In genomic region chr19:40103600-40103999, GRCh38 we compare ENCODE assay signal across 22 cellular contexts. TPM values are rescaled to one million over a fixed set of nuclear protein-coding genes. Genes with fewer than 3 reads are reported as not detected.
DNase-seq lines count a peak whose midpoint lies in the region; ATAC-seq, FAIRE-seq and TF ChIP-seq lines count a peak whose summit lies in the region.
"Had no signal": no experiment of that assay in that cellular context is flagged by ENCODE, and none has a peak within 500 bp of the region (broad histone marks: within the 10 kb centered on the region; RNA-seq: fewer than 3 reads in every experiment).

No MANE protein-coding gene starts in this region.

- CTCF ChIA-PET in Panc1 (lab: Charles Lee): interaction anchor here (0.6 to 1.2 kb wide), 5 partner anchors 51 to 261 kb away, joined by 3 to 5 read pairs (median 5); no protein-coding TSS in a partner anchor

- H3K27me3 ChIP-seq in Panc1 (ENCODE audit: control insufficient read depth, insufficient read depth, low read length): peaks cover 16% of the 10 kb centered on the region
- H3K27me3 ChIP-seq: BLaER1 treated with 17β-estradiol and CSF1 and Interleukin-3, amounts not matched to agents 10 nM and 100 nM had no signal

- H3K9me3 ChIP-seq in Panc1 (ENCODE audit: control insufficient read depth, insufficient read depth, low read depth, low read length): peaks cover 3% of the 10 kb centered on the region; the same call in 1 of the 2 replicates

- TF ChIP-seq POLR2A in H54 (IDR thresholded peaks at IDR 0.05; ENCODE audit: low read depth, low read length): no peak

- intact Hi-C loops in Panc1 (cut with micrococcal nuclease; ENCODE audit: unreplicated experiment): no loop called here

- H3K4me3 ChIP-seq in Panc1 (ENCODE audit: low read depth in 2 of 2, low read length in 2 of 2): no peak overlapping the region
- H3K4me3 ChIP-seq: BLaER1 treated with 17β-estradiol and CSF1 and Interleukin-3, amounts not matched to agents 10 nM and 100 nM; GM12878 had no signal

- peak; percentile 36 for FAIRE-seq in H54 (lab: Jason Lieb, UNC)
- FAIRE-seq: A204.1, D721Med, GM12878, GM12892, GM18507 had no signal

- no TSS peak for BruUV-seq in Panc1 (replicated peaks; lab: Mats Ljungman, UMichigan)

- H3K27ac ChIP-seq in Panc1 (ENCODE audit: low read length): no peak overlapping the region
- H3K27ac ChIP-seq: BLaER1 treated with 17β-estradiol and CSF1 and Interleukin-3, amounts not matched to agents 10 nM and 100 nM; C4-2B had no signal

- TF ChIP-seq CTCF in Panc1 (IDR thresholded peaks at IDR 0.05): no peak

- in situ Hi-C loops in Panc1 (cut with HindIII; ENCODE audit: low pct_unique_long_range_greater_than_20kb, low sequenced_read_pairs): no loop called here

- DNase-seq in H54 (ENCODE audit: insufficient read length, low spot score): no peak
- no peak for DNase-seq in Panc1 (ENCODE audit: low read depth, low spot score)
- no peak for DNase-seq in NOMO-1 treated with dmso at 0.1 percent for 144 hours (lab: John Stamatoyannopoulos, UW; ENCODE audit: unreplicated experiment)
- DNase-seq in DMS79 treated with DMSO at 0.1 percent for 48 hours (lab: John Stamatoyannopoulos, UW): no peak
- DNase-seq: 8988T; AML-193; Caco-2; Calu3; CD4-positive, alpha-beta T cell; CD8-positive, alpha-beta T cell; DMS53; DND-41; EL; GDM1 had no signal

- ATAC-seq in Panc1 (peak; percentile 36; the same call in 1 of the 2 replicates), HG03039 (IDR thresholded peaks at IDR 0.05; ENCODE audit: unreplicated experiment) (no peak)
- ATAC-seq: CD8-positive, alpha-beta T cell; GM12878 had no signal

- POLR2A ChIA-PET in Panc1 (lab: Charles Lee): interaction anchor here (0.6 to 0.9 kb wide), 3 partner anchors 9 to 668 kb away, joined by 3 to 4 read pairs (median 4); partner anchors contain the start of gene RPS16

- H3K4me1 ChIP-seq in Panc1 (ENCODE audit: control insufficient read depth, insufficient read depth, low read length): no peaks in the 10 kb centered on the region
- H3K4me1 ChIP-seq: Caco-2 had no signal

- H3K36me3 ChIP-seq in Panc1 (ENCODE audit: control insufficient read depth, insufficient read depth, low read length): no peaks in the 10 kb centered on the region
- H3K36me3 ChIP-seq: BLaER1 treated with 17β-estradiol and CSF1 and Interleukin-3, amounts not matched to agents 10 nM and 100 nM had no signal

RNA-seq across cellular contexts. Expression of gene ZNF780A, which starts 12.9 kb away (rescaled TPM):
- 251 TPM for total RNA-seq in Panc1 (2021; ENCODE audit: unreplicated experiment)
- 125 TPM for polyA plus RNA-seq in Panc1 (2012; ENCODE audit: insufficient read length)

RNA-seq across cellular contexts. Expression of gene ZNF780B, which starts 47.6 kb away (rescaled TPM):
- 237 TPM for total RNA-seq in Panc1 (2021; ENCODE audit: unreplicated experiment)
- polyA plus RNA-seq in Panc1 (2012; ENCODE audit: insufficient read length): 49.1 TPM
